Comparison of ENCODE assay signal across 28 cellular contexts in genomic region chr1:51870603-51871350, GRCh38. TPM values are rescaled to one million over a fixed set of nuclear protein-coding genes. Genes with fewer than 3 reads are reported as not detected.
DNase-seq lines count a peak whose midpoint lies in the region; ATAC-seq, FAIRE-seq and TF ChIP-seq lines count a peak whose summit lies in the region.
"Had no signal": no experiment of that assay in that cellular context is flagged by ENCODE, and none has a peak within 500 bp of the region (broad histone marks: within the 10 kb centered on the region; RNA-seq: fewer than 3 reads in every experiment).

No MANE protein-coding gene starts in this region.

- no peaks in the 10 kb centered on the region for H3K9me3 Mint-ChIP-seq in activated CD8-positive, alpha-beta T cell treated with anti-CD3 and anti-CD28 coated beads for 36 hours
- no peaks in the 10 kb centered on the region for H3K9me3 Mint-ChIP-seq in activated CD8-positive, alpha-beta T cell treated with anti-CD3 and anti-CD28 coated beads, Interleukin-2, amount 10 ng/mL, durations not matched to agents 7 days and 5 days (ENCODE audit: insufficient read depth)
- H3K9me3 Mint-ChIP-seq in WTC11 (no peaks in the 10 kb centered on the region), immature natural killer cell (no peaks in the 10 kb centered on the region)
- H3K9me3 Mint-ChIP-seq: activated T-cell treated with anti-CD3 and anti-CD28 coated beads, Interleukin-2, amount 50 U/mL, for 4 hours; brain; stimulated activated memory B cell treated with anti-CD40 and anti-IgM and Interleukin-4, amounts not matched to agents 10 μg/mL and 1 μg/mL and 100 μg/mL, for 72 hours had no signal

- H3K27ac Mint-ChIP-seq in activated CD8-positive, alpha-beta T cell treated with anti-CD3 and anti-CD28 coated beads for 36 hours: peak overlapping the region; percentile 28
- H3K27ac Mint-ChIP-seq in activated CD8-positive, alpha-beta T cell treated with anti-CD3 and anti-CD28 coated beads, Interleukin-2, amount 10 ng/mL, durations not matched to agents 7 days and 5 days: no peak overlapping the region
- H3K27ac Mint-ChIP-seq in WTC11: peak overlapping the region; percentile 39
- peak overlapping the region in 5 of 6 donors; percentile 17 to 83 (median 50) for H3K27ac Mint-ChIP-seq in immature natural killer cell
- H3K27ac Mint-ChIP-seq: stimulated activated memory B cell treated with anti-CD40 and anti-IgM and Interleukin-4, amounts not matched to agents 10 μg/mL and 1 μg/mL and 100 μg/mL, for 72 hours had no signal

- POLR2A ChIA-PET in activated CD8-positive, alpha-beta T cell treated with anti-CD3 and anti-CD28 coated beads for 36 hours (lab: Charles Lee): interaction anchor here (0.6 kb wide), 1 partner anchor 42 kb away, joined by 3 read pairs; no protein-coding TSS in a partner anchor
- POLR2A ChIA-PET in activated CD8-positive, alpha-beta T cell treated with anti-CD3 and anti-CD28 coated beads, Interleukin-2, amount 10 ng/mL, durations not matched to agents 7 days and 5 days (lab: Charles Lee): interaction anchor here (1.4 kb wide), 1 partner anchor 9 kb away, joined by 4 read pairs; no protein-coding TSS in a partner anchor
- POLR2A ChIA-PET in WTC11 (lab: Charles Lee): no interaction called here

- H3K36me3 Mint-ChIP-seq in activated CD8-positive, alpha-beta T cell treated with anti-CD3 and anti-CD28 coated beads for 36 hours (ENCODE audit: low read depth): peaks cover 26% of the 10 kb centered on the region
- H3K36me3 Mint-ChIP-seq in activated CD8-positive, alpha-beta T cell treated with anti-CD3 and anti-CD28 coated beads, Interleukin-2, amount 10 ng/mL, durations not matched to agents 7 days and 5 days (ENCODE audit: low read depth): peaks cover 37% of the 10 kb centered on the region
- H3K36me3 Mint-ChIP-seq in WTC11 (peaks cover 3% of the 10 kb centered on the region), immature natural killer cell (no peaks in the 10 kb centered on the region)

- no peak overlapping the region for H3K4me3 Mint-ChIP-seq in activated CD8-positive, alpha-beta T cell treated with anti-CD3 and anti-CD28 coated beads for 36 hours
- H3K4me3 Mint-ChIP-seq in activated CD8-positive, alpha-beta T cell treated with anti-CD3 and anti-CD28 coated beads, Interleukin-2, amount 10 ng/mL, durations not matched to agents 7 days and 5 days: no peak overlapping the region
- H3K4me3 Mint-ChIP-seq in WTC11: no peak overlapping the region
- no peak overlapping the region for H3K4me3 Mint-ChIP-seq in immature natural killer cell
- H3K4me3 Mint-ChIP-seq: brain; stimulated activated memory B cell treated with anti-CD40 and anti-IgM and Interleukin-4, amounts not matched to agents 10 μg/mL and 1 μg/mL and 100 μg/mL, for 72 hours had no signal

- intact Hi-C loops in activated CD8-positive, alpha-beta T cell treated with anti-CD3 and anti-CD28 coated beads for 36 hours (cut with micrococcal nuclease): no loop called here

- TF ChIP-seq CTCF in activated CD8-positive, alpha-beta T cell treated with anti-CD3 and anti-CD28 coated beads for 36 hours (IDR thresholded peaks at IDR 0.05): no peak
- no peak for TF ChIP-seq CTCF in WTC11 (IDR thresholded peaks at IDR 0.05)

- no peaks in the 10 kb centered on the region for H3K27me3 Mint-ChIP-seq in activated CD8-positive, alpha-beta T cell treated with anti-CD3 and anti-CD28 coated beads for 36 hours
- H3K27me3 Mint-ChIP-seq in activated CD8-positive, alpha-beta T cell treated with anti-CD3 and anti-CD28 coated beads, Interleukin-2, amount 10 ng/mL, durations not matched to agents 7 days and 5 days (ENCODE audit: low read depth): no peaks in the 10 kb centered on the region
- H3K27me3 Mint-ChIP-seq in WTC11 (ENCODE audit: low read depth): no peaks in the 10 kb centered on the region
- no peaks in the 10 kb centered on the region for H3K27me3 Mint-ChIP-seq in immature natural killer cell (ENCODE audit: low read depth in 3 of 3)
- H3K27me3 Mint-ChIP-seq: brain; stimulated activated memory B cell treated with anti-CD40 and anti-IgM and Interleukin-4, amounts not matched to agents 10 μg/mL and 1 μg/mL and 100 μg/mL, for 72 hours had no signal

- no peak for DNase-seq in activated CD8-positive, alpha-beta T cell treated with anti-CD3 and anti-CD28 coated beads for 36 hours
- DNase-seq in activated CD8-positive, alpha-beta T cell treated with anti-CD3 and anti-CD28 coated beads, Interleukin-2, amount 10 ng/mL, durations not matched to agents 7 days and 5 days: no peak
- DNase-seq in GM19239 (ENCODE audit: insufficient read length, low spot score) (no peak), WTC11 (ENCODE audit: low spot score) (no peak), immature natural killer cell (no peak), NCI-H2227 (lab: John Stamatoyannopoulos, UW; ENCODE audit: unreplicated experiment) (no peak)
- DNase-seq: activated T-cell treated with anti-CD3 and anti-CD28 coated beads, Interleukin-2, amount 50 U/mL, for 4 hours; COR-L47; DMS79; esophagus squamous epithelium; Kasumi-1; mesendoderm; NCI-H1105; NCI-H2081; NCI-H446 treated with DMSO at 0.1 percent for 48 hours; OCI-M1; right cardiac atrium; SHP77; stimulated activated CD4-positive, alpha-beta T cell treated with anti-CD3 and anti-CD28 coated beads, Interleukin-4, amount 100 ng/mL, for 1 hour; T-helper 9 cell had no signal

- ATAC-seq in activated CD8-positive, alpha-beta T cell treated with anti-CD3 and anti-CD28 coated beads for 36 hours: no peak
- ATAC-seq in activated CD8-positive, alpha-beta T cell treated with anti-CD3 and anti-CD28 coated beads, Interleukin-2, amount 10 ng/mL, durations not matched to agents 7 days and 5 days: no peak
- ATAC-seq in WTC11 (no peak), HG02642 (IDR thresholded peaks at IDR 0.05; ENCODE audit: poor library complexity, unreplicated experiment) (no peak), GM21717 (IDR thresholded peaks at IDR 0.05; ENCODE audit: unreplicated experiment) (no peak)
- ATAC-seq: left lobe of liver; right cardiac atrium; stimulated activated memory B cell treated with anti-CD40 and anti-IgM and Interleukin-4, amounts not matched to agents 10 μg/mL and 1 μg/mL and 100 μg/mL, for 72 hours had no signal

- peak; percentile 45 for FAIRE-seq in GM19239 (lab: Jason Lieb, UNC)
- FAIRE-seq: colon, frontal cortex, urothelium cell line had no signal

- H3K4me1 Mint-ChIP-seq in activated CD8-positive, alpha-beta T cell treated with anti-CD3 and anti-CD28 coated beads for 36 hours (ENCODE audit: low read depth): peaks cover 64% of the 10 kb centered on the region
- peaks cover 38% of the 10 kb centered on the region for H3K4me1 Mint-ChIP-seq in activated CD8-positive, alpha-beta T cell treated with anti-CD3 and anti-CD28 coated beads, Interleukin-2, amount 10 ng/mL, durations not matched to agents 7 days and 5 days (ENCODE audit: low read depth)
- peaks cover 29% of the 10 kb centered on the region for H3K4me1 Mint-ChIP-seq in WTC11
- H3K4me1 Mint-ChIP-seq in immature natural killer cell: peaks cover 24 to 63% of the 10 kb centered on the region in 2 donors

- CTCF ChIA-PET in activated CD8-positive, alpha-beta T cell treated with anti-CD3 and anti-CD28 coated beads for 36 hours (lab: Charles Lee): no interaction called here
- CTCF ChIA-PET in activated CD8-positive, alpha-beta T cell treated with anti-CD3 and anti-CD28 coated beads, Interleukin-2, amount 10 ng/mL, durations not matched to agents 7 days and 5 days (lab: Charles Lee): interaction anchor here (1.1 kb wide), 1 partner anchor 27 kb away, joined by 3 read pairs; no protein-coding TSS in a partner anchor
- CTCF ChIA-PET in WTC11 (lab: Charles Lee): interaction anchor here (1.1 kb wide), 1 partner anchor 52 kb away, joined by 3 read pairs; no protein-coding TSS in a partner anchor

TF ChIP-seq in WTC11, 78 proteins besides CTCF, POLR2A, EP300 and RAD21 (continues in another document):
- no peak for TF ChIP-seq RELA (CRISPR knock-in tag; IDR thresholded peaks at IDR 0.05; ENCODE audit: borderline replicate concordance)
- TF ChIP-seq ZNF121 (CRISPR knock-in tag; IDR thresholded peaks at IDR 0.05): no peak
- TF ChIP-seq MYBL2 (CRISPR knock-in tag; IDR thresholded peaks at IDR 0.05): no peak
- TF ChIP-seq OVOL2 (CRISPR knock-in tag; IDR thresholded peaks at IDR 0.05; ENCODE audit: borderline replicate concordance): no peak
- no peak for TF ChIP-seq PREB (CRISPR knock-in tag; IDR thresholded peaks at IDR 0.05; ENCODE audit: borderline replicate concordance)
- no peak for TF ChIP-seq ZNF232 (CRISPR knock-in tag; IDR thresholded peaks at IDR 0.05)
- no peak for TF ChIP-seq ZNF219 (CRISPR knock-in tag; IDR thresholded peaks at IDR 0.05; ENCODE audit: borderline replicate concordance)
- no peak for TF ChIP-seq ZBTB21 (CRISPR knock-in tag; IDR thresholded peaks at IDR 0.05; ENCODE audit: borderline replicate concordance)
- TF ChIP-seq CDX4 (CRISPR knock-in tag; IDR thresholded peaks at IDR 0.05; ENCODE audit: borderline replicate concordance): no peak

RNA-seq across cellular contexts. Expression of gene NRDC, which starts 7.8 kb away (rescaled TPM):
- total RNA-seq in activated CD8-positive, alpha-beta T cell treated with anti-CD3 and anti-CD28 coated beads for 36 hours: 100 to 1,000 TPM; 119 to 124 TPM
- 100 to 1,000 TPM; 153 to 157 TPM for total RNA-seq in activated CD8-positive, alpha-beta T cell treated with anti-CD3 and anti-CD28 coated beads, Interleukin-2, amount 10 ng/mL, durations not matched to agents 7 days and 5 days
- total RNA-seq in WTC11 (2021): 172 to 201 TPM (median 179 TPM) in 3 replicates
- 100 to 1,000 TPM in 1 of 3 donors, 10 to 100 TPM in 2; 66.2 to 101 (median 82.2) TPM for polyA plus RNA-seq in immature natural killer cell
